ENCODE assay signal across 12 cellular contexts in genomic region chr5:124790895-124791732, GRCh38. TPM values are rescaled to one million over a fixed set of nuclear protein-coding genes. Genes with fewer than 3 reads are reported as not detected.
A peak's percentile ranks its signal among the peaks of the same experiment; 100 is the strongest.
DNase-seq lines count a peak whose midpoint lies in the region; FAIRE-seq and TF ChIP-seq lines count a peak whose summit lies in the region.
"Had no signal": no experiment of that assay in that cellular context is flagged by ENCODE, and none has a peak within 500 bp of the region (broad histone marks: within the 10 kb centered on the region; RNA-seq: fewer than 3 reads in every experiment).

No MANE protein-coding gene starts in this region.

- H3F3A ChIP-seq in GM23248 (ENCODE audit: insufficient read depth) (peaks cover 16% of the 10 kb centered on the region), neural cell (ENCODE audit: insufficient read depth, low read length, poor library complexity, severe bottlenecking) (peaks cover 4% of the 10 kb centered on the region)

- no peak overlapping the region for H3K4me3 ChIP-seq in GM23248
- H3K4me3 ChIP-seq in neural cell (ENCODE audit: low read length): peak overlapping the region; percentile 26
- H3K4me3 ChIP-seq in H7 (ENCODE audit: insufficient read depth, low read depth, low read length): no peak overlapping the region
- H3K4me3 ChIP-seq: vagina had no signal

- H3K9me3 ChIP-seq in GM23248 (ENCODE audit: low read depth) (no peaks in the 10 kb centered on the region), neural cell (ENCODE audit: low read length) (no peaks in the 10 kb centered on the region)
- H3K9me3 ChIP-seq: vagina had no signal

- DNase-seq in GM23248 (peak; percentile 17), NCI-H1694 treated with DMSO at 0.1 percent for 48 hours (lab: John Stamatoyannopoulos, UW) (peak; percentile 31), CD1c-positive myeloid dendritic cell (ENCODE audit: extremely low spot score) (no peak), H7 (no peak), HFFc6 (no peak)
- DNase-seq: activated CD4-positive, alpha-beta T cell treated with anti-CD3 and anti-CD28 coated beads, Interleukin-2, amount 10 ng/mL, durations not matched to agents 7 days and 5 days; islet precursor cell; NCI-H187 had no signal

- FAIRE-seq in colon (lab: Jason Lieb, UNC): peak; percentile 91

- H3K4me2 ChIP-seq in GM23248 (ENCODE audit: unreplicated experiment) (no peak overlapping the region), neural cell (ENCODE audit: low read length) (peak overlapping the region; percentile 3)

- H3K27me3 Mint-ChIP-seq in HFFc6 (ENCODE audit: insufficient read depth): no peaks in the 10 kb centered on the region; the same call in 1 of the 2 replicates
- H3K27me3 Mint-ChIP-seq: activated CD4-positive, alpha-beta T cell treated with anti-CD3 and anti-CD28 coated beads, Interleukin-2, amount 10 ng/mL, durations not matched to agents 7 days and 5 days; activated naive CD8-positive, alpha-beta T cell had no signal

- no peak for TF ChIP-seq RAD21 in neural cell (conservative IDR thresholded peaks at IDR 0.05)

- no peaks in the 10 kb centered on the region for H3K9me3 Mint-ChIP-seq in HFFc6

- no peaks in the 10 kb centered on the region for H3K36me3 Mint-ChIP-seq in HFFc6 (ENCODE audit: low read depth)
- H3K36me3 Mint-ChIP-seq: activated naive CD8-positive, alpha-beta T cell had no signal

- H4K20me1 ChIP-seq in GM23248 (ENCODE audit: insufficient read depth) (no peaks in the 10 kb centered on the region), neural cell (ENCODE audit: insufficient read depth) (no peaks in the 10 kb centered on the region)

- H3K9ac ChIP-seq in GM23248: no peak overlapping the region
- no peak overlapping the region for H3K9ac ChIP-seq in neural cell (ENCODE audit: low read length)

- in situ Hi-C loops in GM23248 (cut with MboI): no loop called here

- no peaks in the 10 kb centered on the region; the same call in 1 of the 2 replicates for H3K27me3 ChIP-seq in GM23248 (replicated peaks; ENCODE audit: insufficient read depth)
- no peaks in the 10 kb centered on the region for H3K27me3 ChIP-seq in neural cell (ENCODE audit: insufficient read depth, low read depth, low read length)
- no peaks in the 10 kb centered on the region for H3K27me3 ChIP-seq in H7 (ENCODE audit: control insufficient read depth, insufficient read depth, low read length)
- H3K27me3 ChIP-seq: vagina had no signal

- no peak overlapping the region for H3K27ac Mint-ChIP-seq in HFFc6
- H3K27ac Mint-ChIP-seq: activated CD4-positive, alpha-beta T cell treated with anti-CD3 and anti-CD28 coated beads, Interleukin-2, amount 10 ng/mL, durations not matched to agents 7 days and 5 days; activated naive CD8-positive, alpha-beta T cell had no signal

- peak; percentile 56 for TF ChIP-seq EP300 in neural cell (conservative IDR thresholded peaks at IDR 0.05; ENCODE audit: poor library complexity, severe bottlenecking)

- H2AFZ ChIP-seq in GM23248: no peak overlapping the region
- peak overlapping the region; percentile 23 for H2AFZ ChIP-seq in neural cell (ENCODE audit: low read depth, low read length)

- H3K9me2 ChIP-seq in GM23248 (ENCODE audit: insufficient read depth) (no peaks in the 10 kb centered on the region), neural cell (ENCODE audit: insufficient read depth, low read length) (no peaks in the 10 kb centered on the region)

- H3K4me3 Mint-ChIP-seq in HFFc6: no peak overlapping the region
- H3K4me3 Mint-ChIP-seq: activated CD4-positive, alpha-beta T cell treated with anti-CD3 and anti-CD28 coated beads, Interleukin-2, amount 10 ng/mL, durations not matched to agents 7 days and 5 days; activated naive CD8-positive, alpha-beta T cell had no signal

- no peaks in the 10 kb centered on the region for H3K4me1 Mint-ChIP-seq in HFFc6 (ENCODE audit: low read depth)
- H3K4me1 Mint-ChIP-seq: activated CD4-positive, alpha-beta T cell treated with anti-CD3 and anti-CD28 coated beads, Interleukin-2, amount 10 ng/mL, durations not matched to agents 7 days and 5 days had no signal

- H3K79me2 ChIP-seq in GM23248 (ENCODE audit: insufficient read depth): no peaks in the 10 kb centered on the region
- no peaks in the 10 kb centered on the region for H3K79me2 ChIP-seq in neural cell (replicated peaks; ENCODE audit: insufficient read depth, low read length)

- WGBS in GM23248 (ENCODE audit: low coverage in 1 of 2, low lambda C conversion rate in 2 of 2, missing lambda C conversion rate in 2 of 2), 2 experiments: 36 to 44% methylated on average over 7 of the region's 7 CpGs

- H3K4me1 ChIP-seq in GM23248 (ENCODE audit: insufficient read depth): peaks cover 21% of the 10 kb centered on the region
- H3K4me1 ChIP-seq: vagina had no signal

- no peak overlapping the region for H3K27ac ChIP-seq in GM23248
- peak overlapping the region; percentile 62 for H3K27ac ChIP-seq in neural cell (ENCODE audit: low read length)
- H3K27ac ChIP-seq: vagina had no signal

- H3K36me3 ChIP-seq in GM23248 (ENCODE audit: low read depth) (no peaks in the 10 kb centered on the region), neural cell (ENCODE audit: insufficient read depth, low read length) (no peaks in the 10 kb centered on the region), H7 (replicated peaks; ENCODE audit: control insufficient read depth, insufficient read depth, low read length) (no peaks in the 10 kb centered on the region)
- H3K36me3 ChIP-seq: vagina had no signal

- TF ChIP-seq CTCF in neural cell (IDR thresholded peaks at IDR 0.05; ENCODE audit: poor library complexity, severe bottlenecking) (no peak), HFFc6 (IDR thresholded peaks at IDR 0.05) (no peak)

TF ChIP-seq in neural cell, 6 proteins besides CTCF, POLR2A, EP300 and RAD21:
- TF ChIP-seq SMC3 (conservative IDR thresholded peaks at IDR 0.05; ENCODE audit: poor library complexity) (no peak), POLR2AphosphoS5 (IDR thresholded peaks at IDR 0.05) (no peak), REST (IDR thresholded peaks at IDR 0.05; ENCODE audit: borderline replicate concordance) (no peak), EZH2 (IDR thresholded peaks at IDR 0.05; ENCODE audit: borderline replicate concordance, insufficient read depth, low read length, poor library complexity, severe bottlenecking) (no peak), TAF1 (IDR thresholded peaks at IDR 0.05; ENCODE audit: low read depth) (no peak), MXI1 (conservative IDR thresholded peaks at IDR 0.05; ENCODE audit: poor library complexity, severe bottlenecking) (no peak)

RNA-seq across cellular contexts. Expression of gene ZNF608, which starts 44.7 kb away (rescaled TPM):
- total RNA-seq in GM23248 (2014; rRNA removed; shearing (Covaris generic)): 2.1 and 2.4 TPM in 2 replicates
- polyA plus RNA-seq in GM23248 (2016; fragmentation: Nextera tagmentation; extraction: Ambion mirVana) (1.1 and 1.4 TPM in 2 replicates), neural cell (32.4 and 39.3 TPM in 2 replicates)
- polyA minus RNA-seq in neural cell: 105 and 110 TPM in 2 replicates
- 58.7 and 61.6 TPM in 2 replicates for total RNA-seq in H7 (2014; rRNA removed; shearing (Covaris generic))
- under 1 TPM; 0.28 to 0.85 (median 0.33) TPM for total RNA-seq in HFFc6 (2021; fragmentation: NEBNext Ultra II Directional; extraction: Animal tissue kit (Norgen Biotek cat#: 25700))
- total RNA-seq: activated CD4-positive, alpha-beta T cell treated with anti-CD3 and anti-CD28 coated beads, Interleukin-2, amount 10 ng/mL, durations not matched to agents 7 days and 5 days had no signal

Comparison
In these comparisons a context has a peak if more than half of its experiments do, and no peak if none do; other contexts are left out.
1. DNase-seq: peak in GM23248 (single experiment) and NCI-H1694 treated with DMSO at 0.1 percent for 48 hours (single experiment); none in CD1c-positive myeloid dendritic cell (single experiment), H7 (single experiment) and HFFc6 (single experiment).
2. RNA of gene ZNF608, which starts 44.7 kb away (total RNA-seq): 58.7 to 61.6 TPM in H7; 2.1 to 2.4 TPM in GM23248 and 0.28 to 0.85 TPM in HFFc6; every median in the first group is over 10 times any median in the second.